8 cellular contexts compared by ENCODE assay signal in the genomic region with DNA sequence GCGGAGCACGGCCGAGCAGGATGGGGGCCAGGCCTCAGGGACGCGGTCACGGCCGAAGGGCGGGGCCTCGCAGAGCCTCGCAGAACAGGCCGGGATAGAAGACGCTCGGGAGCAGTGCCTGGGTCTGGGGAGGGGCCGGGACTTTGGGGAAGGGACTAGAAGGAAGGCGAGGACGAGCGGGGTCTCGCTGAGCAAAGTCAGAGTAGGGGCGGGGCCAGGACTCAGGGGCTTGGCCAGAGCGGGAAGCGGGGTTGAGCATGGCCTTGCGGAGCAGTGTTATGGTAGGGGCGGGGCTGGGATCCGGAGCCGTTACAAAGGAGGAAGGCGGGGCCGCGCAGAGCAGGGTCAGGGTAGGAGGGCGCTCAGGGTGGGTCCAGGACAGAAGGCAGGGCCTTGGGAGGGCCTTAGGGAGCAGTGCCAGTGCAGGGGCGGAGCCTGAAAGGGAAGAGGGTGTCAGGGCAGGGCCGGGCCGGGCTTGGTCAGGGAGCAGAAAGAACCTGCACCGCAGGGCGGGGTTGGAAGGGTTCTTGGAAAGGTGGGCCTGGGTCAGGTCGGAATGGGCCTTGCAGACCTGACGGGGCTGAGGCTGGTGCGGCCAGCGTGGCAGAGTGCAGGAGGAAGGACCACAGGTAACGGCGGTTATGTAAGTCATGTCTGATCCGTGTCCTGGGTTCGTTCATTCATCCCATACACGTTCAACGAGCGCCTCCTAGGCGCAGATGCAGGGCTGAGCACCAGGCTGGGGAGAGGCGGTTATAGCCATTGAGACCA.
A peak's percentile ranks its signal among the peaks of the same experiment; 100 is the strongest.
DNase-seq lines count a peak whose midpoint lies in the region; ATAC-seq and TF ChIP-seq lines count a peak whose summit lies in the region.

No MANE protein-coding gene starts in this region.

- H3K4me3 ChIP-seq in AG10803 (ENCODE audit: low read length) (peak overlapping the region; percentile 72), choroid plexus epithelial cell (ENCODE audit: low read depth, low read length) (peak overlapping the region; percentile 64)

- peak; percentile 89 for DNase-seq in AG10803 (ENCODE audit: low read depth)
- peak; percentile 93 to 94 for DNase-seq in NCI-H446 (lab: John Stamatoyannopoulos, UW)
- peak; percentile 68 for DNase-seq in activated CD4-positive, alpha-beta T cell treated with anti-CD3 and anti-CD28 coated beads for 1 hour
- peak; percentile 84 for DNase-seq in choroid plexus epithelial cell (ENCODE audit: low read depth)
- DNase-seq in stimulated activated CD4-positive, alpha-beta T cell treated with anti-CD3 and anti-CD28 coated beads, Interleukin-1b, Interleukin-23, amount 100 ng/mL, for 4 hours (ENCODE audit: low read depth in 2 of 2) = peak; percentile 53 to 68

- in situ Hi-C loops in GM18951 (cut with MboI; ENCODE audit: low sequenced_read_pairs, unreplicated experiment) = no loop called here

- TF ChIP-seq CTCF in AG10803 (conservative IDR thresholded peaks at IDR 0.05; ENCODE audit: low read length) (peak; percentile 58), choroid plexus epithelial cell (conservative IDR thresholded peaks at IDR 0.05; ENCODE audit: low read depth, low read length) (peak; percentile 72)

- H3K27me3 ChIP-seq in layer of hippocampus (ENCODE audit: control insufficient read depth, insufficient read depth, low read length) = no peaks in the 10 kb centered on the region

- H3K27ac ChIP-seq in layer of hippocampus (ENCODE audit: low read depth, low read length) = peak overlapping the region; percentile 57

- ATAC-seq in HG03175 (IDR thresholded peaks at IDR 0.05; ENCODE audit: unreplicated experiment) = peak; percentile 71

- peak; percentile 54 for TF ChIP-seq POLR2A in GM18951 (IDR thresholded peaks at IDR 0.05; ENCODE audit: extremely low read depth, insufficient read depth, insufficient read length)

Comparison
In these comparisons a context has a peak if more than half of its experiments do, and no peak if none do; other contexts are left out.
1. Peak in every context shown above with its lines: DNase-seq, ATAC-seq, H3K4me3 ChIP-seq and H3K27ac ChIP-seq.